ENCODE assay signal across 32 cellular contexts in genomic region chr10:17129711-17130110, GRCh38. TPM values are rescaled to one million over a fixed set of nuclear protein-coding genes. Genes with fewer than 3 reads are reported as not detected.
"Had no signal": no experiment of that assay in that cellular context is flagged by ENCODE, and none has a peak within 500 bp of the region (broad histone marks: within the 10 kb centered on the region; RNA-seq: fewer than 3 reads in every experiment).

CUBN (minus strand) TSS chr10:17129811; CDS start chr10:17129765, 46 bp downstream.

- H3K4me1 Mint-ChIP-seq: activated naive CD8-positive, alpha-beta T cell treated with anti-CD3 and anti-CD28 coated beads for 36 hours; IgD-negative memory B cell had no signal

- H3K27ac Mint-ChIP-seq: activated CD4-positive, alpha-beta memory T cell treated with anti-CD3 and anti-CD28 coated beads, Interleukin-2, amount 10 ng/mL, durations not matched to agents 7 days and 5 days; activated CD8-positive, alpha-beta memory T cell treated with anti-CD3 and anti-CD28 coated beads, Interleukin-2, amount 10 ng/mL, durations not matched to agents 7 days and 5 days; activated naive CD8-positive, alpha-beta T cell treated with anti-CD3 and anti-CD28 coated beads for 36 hours; IgD-negative memory B cell had no signal

- H3K9me3 ChIP-seq: ascending aorta, body of pancreas, breast epithelium, SJCRH30 had no signal

- DNase-seq: activated CD4-positive, alpha-beta memory T cell treated with anti-CD3 and anti-CD28 coated beads, Interleukin-2, amount 10 ng/mL, durations not matched to agents 7 days and 5 days; activated CD4-positive, alpha-beta T cell treated with anti-CD3 and anti-CD28 coated beads for 1 hour; activated CD4-positive, alpha-beta T cell treated with anti-CD3 and anti-CD28 coated beads for 48 hours; activated CD4-positive, CD25-positive, alpha-beta regulatory T cell; activated CD8-positive, alpha-beta memory T cell treated with anti-CD3 and anti-CD28 coated beads for 24 hours; activated CD8-positive, alpha-beta memory T cell treated with anti-CD3 and anti-CD28 coated beads, Interleukin-2, amount 10 ng/mL, durations not matched to agents 7 days and 5 days; activated CD8-positive, alpha-beta memory T cell treated with anti-CD3 and anti-CD28 coated beads, Interleukin-2, amount 50 U/mL, for 48 hours; activated effector memory CD4-positive, alpha-beta T cell treated with anti-CD3 and anti-CD28 coated beads, Interleukin-2, amount 50 U/mL, for 16 hours; activated naive CD4-positive, alpha-beta T cell; activated naive CD4-positive, alpha-beta T cell treated with anti-CD3 and anti-CD28 coated beads, Interleukin-2, amount 50 U/mL, for 16 hours; activated naive CD8-positive, alpha-beta T cell treated with anti-CD3 and anti-CD28 coated beads for 36 hours; activated T-cell treated with anti-CD3 and anti-CD28 coated beads, Interleukin-2, amount 50 U/mL, for 48 hours; amygdala; body of pancreas; Karpas-422; KBM-7; NCI-H1105; NCI-H1417 treated with DMSO at 0.1 percent for 48 hours; NCI-H187 treated with DMSO at 0.1 percent for 48 hours; NCI-H2081; NCI-H2171 treated with DMSO at 0.1 percent for 48 hours; NCI-H2227 treated with DMSO at 0.1 percent for 48 hours; NCI-H446; NCI-H524; SHP77; SJCRH30; T1000; WERI-Rb-1 had no signal

- H3K36me3 Mint-ChIP-seq: activated naive CD8-positive, alpha-beta T cell treated with anti-CD3 and anti-CD28 coated beads for 36 hours had no signal

- H3K4me3 ChIP-seq: ascending aorta, body of pancreas, breast epithelium, SJCRH30, SK-N-MC had no signal

- H3K27ac ChIP-seq: ascending aorta, body of pancreas, breast epithelium, SJCRH30, SK-N-MC, WERI-Rb-1 had no signal

- H3K9me3 Mint-ChIP-seq: activated CD4-positive, alpha-beta memory T cell treated with anti-CD3 and anti-CD28 coated beads, Interleukin-2, amount 10 ng/mL, durations not matched to agents 7 days and 5 days; activated naive CD8-positive, alpha-beta T cell treated with anti-CD3 and anti-CD28 coated beads for 36 hours; IgD-negative memory B cell had no signal

- H3K4me3 Mint-ChIP-seq: activated CD4-positive, alpha-beta memory T cell treated with anti-CD3 and anti-CD28 coated beads, Interleukin-2, amount 10 ng/mL, durations not matched to agents 7 days and 5 days; activated CD8-positive, alpha-beta memory T cell treated with anti-CD3 and anti-CD28 coated beads, Interleukin-2, amount 10 ng/mL, durations not matched to agents 7 days and 5 days; activated naive CD8-positive, alpha-beta T cell treated with anti-CD3 and anti-CD28 coated beads for 36 hours; IgD-negative memory B cell had no signal

- H3K27me3 Mint-ChIP-seq: activated CD8-positive, alpha-beta memory T cell treated with anti-CD3 and anti-CD28 coated beads, Interleukin-2, amount 10 ng/mL, durations not matched to agents 7 days and 5 days; activated naive CD8-positive, alpha-beta T cell treated with anti-CD3 and anti-CD28 coated beads for 36 hours had no signal

- ATAC-seq: activated CD8-positive, alpha-beta memory T cell treated with anti-CD3 and anti-CD28 coated beads, Interleukin-2, amount 10 ng/mL, durations not matched to agents 7 days and 5 days; body of pancreas had no signal

- H3K27me3 ChIP-seq: ascending aorta, body of pancreas, breast epithelium, SJCRH30 had no signal

- H3K4me1 ChIP-seq: ascending aorta, body of pancreas, breast epithelium had no signal

- H3K36me3 ChIP-seq: ascending aorta, breast epithelium, SJCRH30, WERI-Rb-1 had no signal

RNA-seq across cellular contexts. Expression of gene CUBN, which starts in this region (rescaled TPM):
- polyA plus RNA-seq: IgD-negative memory B cell had no signal
